1 cellular context compared by ENCODE assay signal in the genomic region with DNA sequence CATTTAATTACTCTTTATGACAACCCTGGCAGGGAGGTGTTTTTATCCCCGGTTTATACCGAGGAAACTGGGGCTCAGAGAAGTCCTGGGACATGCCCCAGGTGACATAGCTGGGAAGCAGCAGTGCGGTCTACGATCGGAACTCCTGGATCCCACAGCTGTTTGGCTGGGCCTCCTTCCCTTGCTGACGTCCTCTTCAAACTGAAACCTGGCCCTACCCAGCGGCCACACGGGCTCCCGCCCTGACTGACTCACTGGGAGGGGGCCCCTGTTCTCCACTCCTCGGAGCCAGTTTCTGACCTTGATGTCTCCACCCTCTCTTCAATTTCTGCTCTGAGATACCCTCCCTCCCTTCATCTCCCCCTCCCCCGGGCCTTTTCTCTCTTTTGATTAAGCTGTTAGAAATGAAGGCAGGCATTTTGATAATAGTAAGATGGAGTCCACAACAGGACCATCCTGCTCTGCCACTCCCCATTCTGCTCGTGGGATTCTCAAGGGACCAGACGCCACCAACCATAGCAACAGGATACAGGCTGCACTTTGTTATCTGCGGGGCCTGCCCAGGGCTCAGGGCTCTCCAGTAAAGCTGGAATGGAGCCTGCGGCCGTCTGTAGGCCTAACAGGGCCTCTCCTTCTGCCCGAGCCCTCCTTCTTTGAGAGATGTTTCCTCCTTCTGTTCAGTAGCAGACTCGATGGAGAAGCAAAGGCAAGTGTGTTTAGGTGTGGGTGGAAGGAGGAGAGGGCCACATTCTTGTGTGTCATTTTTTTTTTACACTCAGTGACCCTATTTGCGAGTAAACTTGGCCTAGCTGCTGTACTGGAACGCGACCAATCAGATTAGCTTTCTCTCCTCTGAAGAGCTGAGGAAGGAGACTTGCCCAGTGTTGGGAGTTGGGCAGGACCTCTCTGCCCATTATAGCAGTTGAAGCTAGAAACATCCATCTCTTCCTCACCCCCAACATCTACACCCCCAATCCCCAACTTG.
TF ChIP-seq lines count a peak whose summit lies in the region.

No MANE protein-coding gene starts in this region.

TF ChIP-seq in IMR-90, 13 proteins besides CTCF, POLR2A, EP300 and RAD21:
- TF ChIP-seq BHLHE40 (IDR thresholded peaks at IDR 0.05; ENCODE audit: low read depth, low read length): no peak
- TF ChIP-seq RCOR1 (IDR thresholded peaks at IDR 0.05; ENCODE audit: insufficient replicate concordance, low read length): no peak
- no peak for TF ChIP-seq SMC3 (IDR thresholded peaks at IDR 0.05; ENCODE audit: low read depth, low read length)
- TF ChIP-seq MAFK (IDR thresholded peaks at IDR 0.05; ENCODE audit: low read depth, low read length): no peak
- TF ChIP-seq MAZ (IDR thresholded peaks at IDR 0.05; ENCODE audit: borderline replicate concordance, low read depth, low read length): peak; percentile 57; the same call in 1 of the 2 replicates
- no peak for TF ChIP-seq CHD1 (IDR thresholded peaks at IDR 0.05; ENCODE audit: low read depth, low read length)
